In genomic region chr3:138118863-138119766, GRCh38 we compare ENCODE assay signal across 8 cellular contexts. TPM values are rescaled to one million over a fixed set of nuclear protein-coding genes. Genes with fewer than 3 reads are reported as not detected.
DNase-seq lines count a peak whose midpoint lies in the region; TF ChIP-seq lines count a peak whose summit lies in the region.

No MANE protein-coding gene starts in this region.

- DNase-seq in COLO829 (ENCODE audit: low spot score) = peak; percentile 85
- DNase-seq in GM20000 (ENCODE audit: low spot score) = peak; percentile 79
- peak; percentile 49 for DNase-seq in HS-27A (ENCODE audit: low read depth)
- DNase-seq in NCI-H82 (lab: John Stamatoyannopoulos, UW) = peak; percentile 87
- peak; percentile 2 to 6 for DNase-seq in activated CD8-positive, alpha-beta memory T cell treated with anti-CD3 and anti-CD28 coated beads for 4 hours (ENCODE audit: low read depth in 2 of 2)
- DNase-seq in epithelial cell of esophagus (ENCODE audit: low read depth) = peak; percentile 73
- peak; percentile 81 for DNase-seq in myocyte (ENCODE audit: low read depth)
- peak; percentile 83 for DNase-seq in stomach

- H3K27ac ChIP-seq in stomach = peak overlapping the region in 1 of 5 donors; percentile 27

- TF ChIP-seq EP300 in stomach (IDR thresholded peaks at IDR 0.05) = no peak

- H3K4me3 ChIP-seq in epithelial cell of esophagus (ENCODE audit: low read length) (no peak overlapping the region), stomach (no peak overlapping the region)

- H3K36me3 ChIP-seq in stomach = no peaks in the 10 kb centered on the region

- peaks cover 5 to 37% (median 21%) of the 10 kb centered on the region in 4 donors for H3K4me1 ChIP-seq in stomach

- H3K9me3 ChIP-seq in stomach = no peaks in the 10 kb centered on the region

- 24 to 33% (median 29%) methylated on average over 10 to 11 of the region's 11 CpGs for WGBS in stomach, 5 donors

- intact Hi-C loops in stomach (cut with DNase I; ENCODE audit: low total_unique reads) = loop anchor here (5.0 kb wide), 1 partner anchor 52 kb away; no protein-coding TSS in a partner anchor

- TF ChIP-seq CTCF in GM20000 (IDR thresholded peaks at IDR 0.05; ENCODE audit: extremely low read depth, missing control alignments) (peak; percentile 77), epithelial cell of esophagus (IDR thresholded peaks at IDR 0.05; ENCODE audit: insufficient read depth, low read depth, low read length, missing control alignments) (peak; percentile 97), stomach (IDR thresholded peaks at IDR 0.05) (peak in 5 of 7 experiments; percentile 61 to 83 (median 74))

- peaks cover 0 to 8% (median 0%) of the 10 kb centered on the region in 3 donors for H3K27me3 ChIP-seq in stomach

- TF ChIP-seq POLR2A in stomach (IDR thresholded peaks at IDR 0.05) = no peak

RNA-seq across cellular contexts. Expression of gene DZIP1L, which starts 3.7 kb away (rescaled TPM):
- 5.5 and 10.2 TPM in 2 replicates for total RNA-seq in myocyte
- polyA plus RNA-seq in myocyte (2012) = 11.9 TPM
- total RNA-seq in stomach = 10 to 100 TPM in 3 of 5 donors, 1 to 10 TPM in 1, under 1 TPM in 1; 0.29 to 41.9 (median 16.1) TPM
- polyA plus RNA-seq in stomach = 1 to 10 TPM in 2 of 3 donors, under 1 TPM in 1; 0.61 to 3.1 (median 2.7) TPM

RNA-seq across cellular contexts. Expression of gene A4GNT, which starts 13.1 kb away (rescaled TPM):
- total RNA-seq in myocyte = not detected in 2 replicates
- 0.06 TPM for polyA plus RNA-seq in myocyte (2012)
- 10 to 100 TPM in 3 of 5 donors, 1 to 10 TPM in 1, not detected in 1; 5.4 to 19.8 (median 15.7) TPM for total RNA-seq in stomach
- polyA plus RNA-seq in stomach = 1 to 10 TPM in 1 of 3 donors, under 1 TPM in 2; 0.62 to 7.2 (median 0.76) TPM

RNA-seq across cellular contexts. Expression of gene DBR1, which starts 55.6 kb away (rescaled TPM):
- total RNA-seq in myocyte (11.2 and 11.3 TPM in 2 replicates), stomach (10 to 100 TPM in 4 of 5 donors, 1 to 10 TPM in 1; 4.7 to 50.9 (median 14.8) TPM)
- 8.3 TPM for polyA plus RNA-seq in myocyte (2012)
- 1 to 10 TPM; 7.7 to 8.1 (median 7.8) TPM for polyA plus RNA-seq in stomach

Comparison
In these comparisons a context has a peak if more than half of its experiments do, and no peak if none do; other contexts are left out.
1. DNase-seq: peak in every context shown above with its lines; median percentile 87 in NCI-H82; 85 in COLO829; 83 in stomach; 81 in myocyte; 79 in GM20000; 73 in epithelial cell of esophagus; 49 in HS-27A; 4 in activated CD8-positive, alpha-beta memory T cell treated with anti-CD3 and anti-CD28 coated beads for 4 hours.